8 cellular contexts compared by ENCODE assay signal in the genomic region with DNA sequence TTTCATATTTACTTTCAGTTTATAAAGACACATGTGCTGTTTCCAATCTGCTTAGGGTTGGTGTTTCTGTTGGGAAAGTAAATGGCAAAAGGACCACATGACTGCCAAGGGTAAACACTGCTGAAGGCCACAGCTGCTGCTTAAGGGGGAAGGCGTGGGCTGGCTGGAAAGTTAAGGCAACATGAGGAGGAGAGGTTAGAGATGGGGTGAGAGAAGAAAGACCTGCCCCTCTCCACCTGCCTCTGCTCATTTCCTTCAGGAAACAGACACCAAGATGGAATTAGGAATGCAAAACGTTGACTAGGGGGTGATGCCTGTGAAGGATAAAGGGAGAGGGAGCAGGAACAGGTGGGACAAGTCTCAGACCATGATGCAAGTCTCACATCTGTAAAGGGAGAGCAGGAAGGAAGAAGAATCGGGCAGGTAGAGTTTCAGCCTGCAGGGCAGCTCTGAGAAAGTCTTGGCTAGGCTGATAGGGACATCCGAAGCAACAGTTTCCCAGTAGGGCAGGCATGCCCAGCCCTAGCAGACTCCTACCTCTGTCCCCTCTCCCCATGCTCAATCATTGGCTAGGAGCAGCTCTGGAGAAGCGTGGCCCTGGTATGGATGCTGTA.
DNase-seq lines count a peak whose midpoint lies in the region; ATAC-seq, FAIRE-seq and TF ChIP-seq lines count a peak whose summit lies in the region.

No MANE protein-coding gene starts in this region.

- ATAC-seq in GM21825 (IDR thresholded peaks at IDR 0.05; ENCODE audit: unreplicated experiment) (peak; percentile 32), T-helper 17 cell (peak; percentile 5), GM21526 (IDR thresholded peaks at IDR 0.05; ENCODE audit: low FRiP score, unreplicated experiment) (no peak)

- no peak for TF ChIP-seq POLR2A in stomach (IDR thresholded peaks at IDR 0.05)
- no peak for TF ChIP-seq POLR2A in erythroblast (IDR thresholded peaks at IDR 0.05; ENCODE audit: low read length)

- H3K36me3 ChIP-seq in stomach: no peaks in the 10 kb centered on the region

- H3K4me3 ChIP-seq in fibroblast of mammary gland (ENCODE audit: control insufficient read depth, low read depth, low read length) (no peak overlapping the region), stomach (no peak overlapping the region)

- peak overlapping the region; percentile 71 to 78 (median 75) for H3K27ac ChIP-seq in stomach

- TF ChIP-seq CTCF in fibroblast of mammary gland (conservative IDR thresholded peaks at IDR 0.05; ENCODE audit: control insufficient read depth, insufficient read depth, low read depth, low read length): no peak
- TF ChIP-seq CTCF in stomach (IDR thresholded peaks at IDR 0.05): no peak

- peak overlapping the region; percentile 94 for H3K4me3 Mint-ChIP-seq in T-helper 17 cell

- peaks cover 75% of the 10 kb centered on the region for H3K4me1 Mint-ChIP-seq in T-helper 17 cell

- intact Hi-C loops in stomach (cut with DNase I; ENCODE audit: low total_unique reads): no loop called here

- 28 to 39% (median 38%) methylated on average over 5 of the region's 5 CpGs for WGBS in stomach, 5 donors

- no peaks in the 10 kb centered on the region for H3K36me3 Mint-ChIP-seq in T-helper 17 cell (ENCODE audit: low read depth)

- peak; percentile 23 for DNase-seq in Caki2 (ENCODE audit: low read depth)
- DNase-seq in T-helper 17 cell: no peak
- peak; percentile 32 for DNase-seq in fibroblast of mammary gland (ENCODE audit: low read depth)
- peak; percentile 66 for DNase-seq in stomach
- DNase-seq in RCC 7860 (ENCODE audit: low spot score): no peak
- no peak for DNase-seq in erythroblast (lab: John Stamatoyannopoulos, UW)

- H3K27me3 ChIP-seq in stomach: no peaks in the 10 kb centered on the region

- H3K9me3 ChIP-seq in T-helper 17 cell (ENCODE audit: control insufficient read depth, low read length, poor library complexity, severe bottlenecking) (no peaks in the 10 kb centered on the region), stomach (no peaks in the 10 kb centered on the region)

- peak overlapping the region; percentile 99 for H3K27ac Mint-ChIP-seq in T-helper 17 cell

- in situ Hi-C loops in Caki2 (cut with HindIII; ENCODE audit: low pct_unique_long_range_greater_than_20kb, low sequenced_read_pairs): no loop called here

- FAIRE-seq in RCC 7860 (lab: Jason Lieb, UNC): no peak

- no peak for TF ChIP-seq EP300 in stomach (IDR thresholded peaks at IDR 0.05)

- no peaks in the 10 kb centered on the region for H3K27me3 Mint-ChIP-seq in T-helper 17 cell

- H3K4me1 ChIP-seq in stomach: peaks cover 42 to 81% (median 74%) of the 10 kb centered on the region in 4 donors

Comparison
In these comparisons a context has a peak if more than half of its experiments do, and no peak if none do; other contexts are left out.
1. DNase-seq: peak in Caki2 (single experiment), fibroblast of mammary gland (single experiment) and stomach (single experiment); none in T-helper 17 cell (0 of 3), RCC 7860 (single experiment) and erythroblast (0 of 2).